In the genomic region with DNA sequence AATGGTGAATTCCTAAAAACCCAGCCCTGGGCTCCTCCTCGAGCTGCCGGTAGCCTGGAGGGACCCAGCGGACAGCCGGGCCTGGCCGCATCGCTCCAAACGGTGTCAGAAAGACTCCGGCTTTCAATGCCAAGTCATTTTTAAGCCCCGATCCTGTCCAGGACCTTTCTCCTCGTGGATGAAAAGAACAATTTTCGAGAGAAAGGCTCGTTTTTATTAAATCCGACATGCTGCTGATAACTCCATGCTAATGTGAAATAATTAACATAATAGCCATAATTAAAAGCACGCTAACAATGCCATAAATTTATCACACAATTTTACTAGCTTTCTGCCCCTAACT, we compare ENCODE assay signal across 8 cellular contexts. TPM values are rescaled to one million over a fixed set of nuclear protein-coding genes. Genes with fewer than 3 reads are reported as not detected.
DNase-seq lines count a peak whose midpoint lies in the region; ATAC-seq and TF ChIP-seq lines count a peak whose summit lies in the region.

No MANE protein-coding gene starts in this region.

- no peak overlapping the region for H3K27ac Mint-ChIP-seq in activated naive CD8-positive, alpha-beta T cell treated with anti-CD3 and anti-CD28 coated beads, Interleukin-2, amount 10 ng/mL, durations not matched to agents 7 days and 5 days
- H3K27ac Mint-ChIP-seq in naive thymus-derived CD4-positive, alpha-beta T cell = peak overlapping the region in 4 of 9 donors; percentile 39 to 86 (median 68)

- H3K27ac ChIP-seq in BLaER1 treated with 17β-estradiol and CSF1 and Interleukin-3, amounts not matched to agents 10 nM and 100 nM = no peak overlapping the region
- H3K27ac ChIP-seq in HEK293 (ENCODE audit: extremely low read depth, low read depth, low read length) = peak overlapping the region; percentile 68
- no peak overlapping the region for H3K27ac ChIP-seq in naive thymus-derived CD4-positive, alpha-beta T cell (ENCODE audit: low read depth, low read length)

- H3K9ac ChIP-seq in BLaER1 treated with 17β-estradiol and CSF1 and Interleukin-3, amounts not matched to agents 10 nM and 100 nM = 0 out of 22 replicates have a peak overlapping the region, but pooled peaks of 2 of the 11 experiments have one; percentile 20 to 48

- peaks cover 7% of the 10 kb centered on the region for H3K9me3 Mint-ChIP-seq in activated naive CD8-positive, alpha-beta T cell treated with anti-CD3 and anti-CD28 coated beads, Interleukin-2, amount 10 ng/mL, durations not matched to agents 7 days and 5 days
- peaks cover 3 to 51% (median 25%) of the 10 kb centered on the region in 11 donors for H3K9me3 Mint-ChIP-seq in naive thymus-derived CD4-positive, alpha-beta T cell

- POLR2A ChIA-PET in HEK293 (lab: Yijun Ruan, JAX) = no interaction called here
- POLR2A ChIA-PET in activated naive CD8-positive, alpha-beta T cell treated with anti-CD3 and anti-CD28 coated beads, Interleukin-2, amount 10 ng/mL, durations not matched to agents 7 days and 5 days (lab: Charles Lee) = no interaction called here
- POLR2A ChIA-PET in naive thymus-derived CD4-positive, alpha-beta T cell (lab: Charles Lee) = no interaction called here

- peaks cover 9% of the 10 kb centered on the region for H3K36me3 Mint-ChIP-seq in activated naive CD8-positive, alpha-beta T cell treated with anti-CD3 and anti-CD28 coated beads, Interleukin-2, amount 10 ng/mL, durations not matched to agents 7 days and 5 days
- peaks cover 0 to 21% (median 5%) of the 10 kb centered on the region in 5 donors for H3K36me3 Mint-ChIP-seq in naive thymus-derived CD4-positive, alpha-beta T cell

- intact Hi-C loops in naive thymus-derived CD4-positive, alpha-beta T cell (cut with micrococcal nuclease) = loop anchor here (1.0 to 2.0 kb wide), 5 partner anchors 8 to 220 kb away; no protein-coding TSS in a partner anchor

- peak overlapping the region; percentile 45 to 69 (median 58) for H3K4me3 ChIP-seq in BLaER1 treated with 17β-estradiol and CSF1 and Interleukin-3, amounts not matched to agents 10 nM and 100 nM
- peak overlapping the region; percentile 54 for H3K4me3 ChIP-seq in HEK293 (ENCODE audit: low read depth, low read length)
- H3K4me3 ChIP-seq in naive thymus-derived CD4-positive, alpha-beta T cell (ENCODE audit: low read length) = no peak overlapping the region

- TF ChIP-seq CTCF in HEK293 (tag by site-specific recombination; IDR thresholded peaks at IDR 0.05) = no peak

- no peaks in the 10 kb centered on the region for H3K36me3 ChIP-seq in BLaER1 treated with 17β-estradiol and CSF1 and Interleukin-3, amounts not matched to agents 10 nM and 100 nM
- H3K36me3 ChIP-seq in HEK293 (ENCODE audit: control insufficient read depth in 2 of 2, insufficient read depth in 1 of 2, low read length in 2 of 2) = no peaks in the 10 kb centered on the region
- H3K36me3 ChIP-seq in naive thymus-derived CD4-positive, alpha-beta T cell (ENCODE audit: control insufficient read depth in 2 of 3, insufficient read depth in 3 of 3, low read length in 3 of 3) = no peaks in the 10 kb centered on the region

- H3K4me3 Mint-ChIP-seq in activated naive CD8-positive, alpha-beta T cell treated with anti-CD3 and anti-CD28 coated beads, Interleukin-2, amount 10 ng/mL, durations not matched to agents 7 days and 5 days = peak overlapping the region; percentile 74
- peak overlapping the region; percentile 12 to 83 (median 67) for H3K4me3 Mint-ChIP-seq in naive thymus-derived CD4-positive, alpha-beta T cell

- no peak for ATAC-seq in activated naive CD8-positive, alpha-beta T cell treated with anti-CD3 and anti-CD28 coated beads, Interleukin-2, amount 10 ng/mL, durations not matched to agents 7 days and 5 days (ENCODE audit: low read depth)
- no peak for ATAC-seq in naive thymus-derived CD4-positive, alpha-beta T cell

- H4K20me1 ChIP-seq in BLaER1 treated with 17β-estradiol and CSF1 and Interleukin-3, amounts not matched to agents 10 nM and 100 nM = peaks cover 0 to 19% (median 0%) of the 10 kb centered on the region in 11 experiments; a peak in 7 of 22 replicates

- H3K9me3 ChIP-seq in BLaER1 treated with 17β-estradiol and CSF1 and Interleukin-3, amounts not matched to agents 10 nM and 100 nM (replicated peaks in 1 of 11) = peaks cover 54 to 67% (median 65%) of the 10 kb centered on the region in 11 experiments
- no peaks in the 10 kb centered on the region for H3K9me3 ChIP-seq in HEK293 (ENCODE audit: control insufficient read depth, insufficient read depth, low read depth, low read length)
- peaks cover 0 to 23% (median 0%) of the 10 kb centered on the region in 3 experiments for H3K9me3 ChIP-seq in naive thymus-derived CD4-positive, alpha-beta T cell (ENCODE audit: control insufficient read depth in 2 of 3, low read length in 3 of 3)

- peaks cover 30% of the 10 kb centered on the region for H3K4me1 Mint-ChIP-seq in activated naive CD8-positive, alpha-beta T cell treated with anti-CD3 and anti-CD28 coated beads, Interleukin-2, amount 10 ng/mL, durations not matched to agents 7 days and 5 days
- peaks cover 7 to 52% (median 34%) of the 10 kb centered on the region in 7 donors for H3K4me1 Mint-ChIP-seq in naive thymus-derived CD4-positive, alpha-beta T cell

- H3K4me2 ChIP-seq in BLaER1 treated with 17β-estradiol and CSF1 and Interleukin-3, amounts not matched to agents 10 nM and 100 nM = peak overlapping the region; percentile 65 to 83 (median 75)

- DNase-seq in activated naive CD8-positive, alpha-beta T cell treated with anti-CD3 and anti-CD28 coated beads, Interleukin-2, amount 10 ng/mL, durations not matched to agents 7 days and 5 days = no peak
- DNase-seq in naive thymus-derived CD4-positive, alpha-beta T cell = peak in 1 of 9 donors; percentile 5
- no peak for DNase-seq in NCI-H345 (lab: John Stamatoyannopoulos, UW)
- DNase-seq in NOMO-1 treated with DMSO at 0.1 percent for 48 hours (lab: John Stamatoyannopoulos, UW; ENCODE audit: unreplicated experiment) = no peak
- no peak for DNase-seq in hippocampal formation (lab: John Stamatoyannopoulos, UW)
- DNase-seq in stimulated activated CD4-positive, alpha-beta T cell treated with anti-CD3 and anti-CD28 coated beads, Interleukin-2, amount 100 ng/mL, for 24 hours = no peak

- CTCF ChIA-PET in HEK293 (lab: Yijun Ruan, JAX) = interaction anchor here (0.8 to 3.7 kb wide), 3 partner anchors 9 to 202 kb away, joined by 3 to 25 read pairs (median 7); no protein-coding TSS in a partner anchor
- CTCF ChIA-PET in naive thymus-derived CD4-positive, alpha-beta T cell (lab: Charles Lee) = no interaction called here

- H3K27me3 ChIP-seq in BLaER1 treated with 17β-estradiol and CSF1 and Interleukin-3, amounts not matched to agents 10 nM and 100 nM = peaks cover 71 to 82% (median 77%) of the 10 kb centered on the region in 11 experiments
- peaks cover 18 to 60% of the 10 kb centered on the region in 2 donors for H3K27me3 ChIP-seq in naive thymus-derived CD4-positive, alpha-beta T cell (ENCODE audit: control insufficient read depth in 2 of 2, insufficient read depth in 2 of 2, low read length in 2 of 2)

- peaks cover 0 to 20% (median 5%) of the 10 kb centered on the region in 10 experiments; a peak in 7 of 20 replicates for H3K4me1 ChIP-seq in BLaER1 treated with 17β-estradiol and CSF1 and Interleukin-3, amounts not matched to agents 10 nM and 100 nM
- H3K4me1 ChIP-seq in HEK293 (ENCODE audit: control insufficient read depth, insufficient read depth, low read length) = peaks cover 7% of the 10 kb centered on the region; the same call in 1 of the 2 replicates
- H3K4me1 ChIP-seq in naive thymus-derived CD4-positive, alpha-beta T cell (ENCODE audit: control insufficient read depth in 2 of 2, insufficient read depth in 2 of 2, low read length in 2 of 2) = peaks cover 0 to 8% of the 10 kb centered on the region in 2 donors

- H3K27me3 Mint-ChIP-seq in activated naive CD8-positive, alpha-beta T cell treated with anti-CD3 and anti-CD28 coated beads, Interleukin-2, amount 10 ng/mL, durations not matched to agents 7 days and 5 days = peaks cover 68% of the 10 kb centered on the region
- peaks cover 69 to 80% (median 73%) of the 10 kb centered on the region in 5 donors for H3K27me3 Mint-ChIP-seq in naive thymus-derived CD4-positive, alpha-beta T cell

TF ChIP-seq in HEK293, 187 proteins besides CTCF, POLR2A, EP300 and RAD21 (continues in another document):
- no peak for TF ChIP-seq ZNF48 (tag by site-specific recombination; IDR thresholded peaks at IDR 0.05)
- TF ChIP-seq ZNF18 (tag by site-specific recombination; IDR thresholded peaks at IDR 0.05) = no peak
- no peak for TF ChIP-seq ZNF214 (tag by site-specific recombination; IDR thresholded peaks at IDR 0.05; ENCODE audit: borderline replicate concordance)
- TF ChIP-seq ZNF544 (tag by site-specific recombination; IDR thresholded peaks at IDR 0.05) = no peak
- no peak for TF ChIP-seq ZNF514 (tag by site-specific recombination; IDR thresholded peaks at IDR 0.05)
- no peak for TF ChIP-seq ZNF184 (tag by site-specific recombination; IDR thresholded peaks at IDR 0.05)
- no peak for TF ChIP-seq ZEB2 (tag by site-specific recombination; IDR thresholded peaks at IDR 0.05)
- TF ChIP-seq ZNF529 (tag by site-specific recombination; IDR thresholded peaks at IDR 0.05; ENCODE audit: insufficient replicate concordance) = no peak
- no peak for TF ChIP-seq ZNF23 (tag by site-specific recombination; IDR thresholded peaks at IDR 0.05; ENCODE audit: borderline replicate concordance)
- TF ChIP-seq ZNF660 (tag by site-specific recombination; IDR thresholded peaks at IDR 0.05) = no peak

RNA-seq across cellular contexts. Expression of gene FOXD3, which starts 4.6 kb away (rescaled TPM):
- not detected for total RNA-seq in activated naive CD8-positive, alpha-beta T cell treated with anti-CD3 and anti-CD28 coated beads, Interleukin-2, amount 10 ng/mL, durations not matched to agents 7 days and 5 days
- not detected for total RNA-seq in naive thymus-derived CD4-positive, alpha-beta T cell
- polyA plus RNA-seq in naive thymus-derived CD4-positive, alpha-beta T cell = not detected

RNA-seq across cellular contexts. Expression of gene ALG6, which starts 49.6 kb away (rescaled TPM):
- total RNA-seq in activated naive CD8-positive, alpha-beta T cell treated with anti-CD3 and anti-CD28 coated beads, Interleukin-2, amount 10 ng/mL, durations not matched to agents 7 days and 5 days = 10 to 100 TPM; 23.0 to 25.7 TPM
- 10 to 100 TPM; 16.1 to 29.8 (median 27.3) TPM for total RNA-seq in naive thymus-derived CD4-positive, alpha-beta T cell
- 10 to 100 TPM; 21.0 to 25.1 TPM for polyA plus RNA-seq in naive thymus-derived CD4-positive, alpha-beta T cell
